25 cellular contexts compared by ENCODE assay signal in genomic region chr2:95667480-95667879, GRCh38.
"Had no signal": no experiment of that assay in that cellular context is flagged by ENCODE, and none has a peak within 500 bp of the region (broad histone marks: within the 10 kb centered on the region; RNA-seq: fewer than 3 reads in every experiment).

No MANE protein-coding gene starts in this region.

- H3K9me3 ChIP-seq: esophagus muscularis mucosa, tibial artery had no signal

- H3K4me1 ChIP-seq: esophagus muscularis mucosa, neural progenitor cell, tibial artery had no signal

- ATAC-seq: activated CD8-positive, alpha-beta T cell treated with anti-CD3 and anti-CD28 coated beads for 36 hours; activated naive CD8-positive, alpha-beta T cell treated with anti-CD3 and anti-CD28 coated beads, Interleukin-2, amount 50 U/mL, for 24 hours; activated T-cell treated with anti-CD3 and anti-CD28 coated beads, Interleukin-2, amount 50 U/mL, for 4 hours; activated T-helper 17 cell treated with anti-CD3 and anti-CD28 coated beads, Interleukin-2, amount 50 U/mL, for 72 hours; natural killer cell; sciatic nerve; SK-N-SH treated with all-trans-retinoic acid at 6 μM for 48 hours; stimulated activated memory B cell treated with anti-CD40 and anti-IgM and Interleukin-4, amounts not matched to agents 10 μg/mL and 1 μg/mL and 100 μg/mL, for 72 hours; stimulated activated naive CD8-positive, alpha-beta T cell treated with anti-CD3 and anti-CD28 coated beads, Interleukin-15, amount 100 ng/mL, for 72 hours; T-helper 17 cell had no signal

- DNase-seq: activated CD4-positive, alpha-beta T cell treated with anti-CD3 and anti-CD28 coated beads for 1 hour; activated CD4-positive, alpha-beta T cell treated with anti-CD3 and anti-CD28 coated beads, Interleukin-2, amount 10 ng/mL, durations not matched to agents 7 days and 5 days; activated CD8-positive, alpha-beta T cell treated with anti-CD3 and anti-CD28 coated beads for 36 hours; activated naive CD8-positive, alpha-beta T cell treated with anti-CD3 and anti-CD28 coated beads, Interleukin-2, amount 50 U/mL, for 24 hours; activated T-cell treated with anti-CD3 and anti-CD28 coated beads, Interleukin-2, amount 50 U/mL, for 4 hours; amygdala; central memory CD4-positive, alpha-beta T cell; dermis blood vessel endothelial cell; effector CD4-positive, alpha-beta T cell; foreskin keratinocyte; kidney glomerular epithelial cell; mesenchymal stem cell; natural killer cell; small intestine; stimulated activated CD4-positive, alpha-beta T cell treated with anti-CD3 and anti-CD28 coated beads, Interleukin-4, amount 100 ng/mL, for 24 hours; stimulated activated naive CD8-positive, alpha-beta T cell treated with anti-CD3 and anti-CD28 coated beads, Interleukin-15, amount 100 ng/mL, for 72 hours; substantia nigra; T-helper 17 cell; tibial artery had no signal

- H3K27ac ChIP-seq: esophagus muscularis mucosa, foreskin keratinocyte, neural progenitor cell, tibial artery had no signal

- H3K36me3 ChIP-seq: esophagus muscularis mucosa, neural progenitor cell, tibial artery had no signal

- H3K27me3 ChIP-seq: esophagus muscularis mucosa, foreskin keratinocyte, neural progenitor cell had no signal

- H3K4me3 ChIP-seq: esophagus muscularis mucosa, neural progenitor cell, tibial artery had no signal
